Comparison of ENCODE assay signal across 20 cellular contexts in genomic region chr10:15046626-15047025, GRCh38. TPM values are rescaled to one million over a fixed set of nuclear protein-coding genes. Genes with fewer than 3 reads are reported as not detected.
A peak's percentile ranks its signal among the peaks of the same experiment; 100 is the strongest.
DNase-seq lines count a peak whose midpoint lies in the region; ATAC-seq and TF ChIP-seq lines count a peak whose summit lies in the region.
"Had no signal": no experiment of that assay in that cellular context is flagged by ENCODE, and none has a peak within 500 bp of the region (broad histone marks: within the 10 kb centered on the region; RNA-seq: fewer than 3 reads in every experiment).

No MANE protein-coding gene starts in this region.

- no peaks in the 10 kb centered on the region for H3K27me3 ChIP-seq in breast epithelium
- no peaks in the 10 kb centered on the region for H3K27me3 ChIP-seq in endodermal cell (ENCODE audit: control insufficient read depth, insufficient read depth, low read length, poor library complexity, severe bottlenecking)

- no peak overlapping the region for H3K4me3 Mint-ChIP-seq in MCF 10A (ENCODE audit: unreplicated experiment)
- H3K4me3 Mint-ChIP-seq in endodermal cell, result no peak overlapping the region
- H3K4me3 Mint-ChIP-seq: activated CD4-positive, alpha-beta T cell treated with anti-CD3 and anti-CD28 coated beads, Interleukin-2, amount 10 ng/mL, durations not matched to agents 7 days and 5 days; activated naive CD8-positive, alpha-beta T cell had no signal

- no peak overlapping the region for H3K27ac ChIP-seq in breast epithelium
- no peak overlapping the region for H3K27ac ChIP-seq in endodermal cell (ENCODE audit: low read depth, low read length)
- H3K27ac ChIP-seq: A549, KMS-11, skin epidermis had no signal

- no peaks in the 10 kb centered on the region for H3K36me3 ChIP-seq in breast epithelium
- no peaks in the 10 kb centered on the region for H3K36me3 ChIP-seq in endodermal cell (ENCODE audit: control insufficient read depth, insufficient read depth, low read length)

- no peaks in the 10 kb centered on the region for H3K9me3 ChIP-seq in breast epithelium
- no peaks in the 10 kb centered on the region for H3K9me3 ChIP-seq in endodermal cell (ENCODE audit: control insufficient read depth, low read length)
- H3K9me3 ChIP-seq: A549 had no signal

- H3K9ac ChIP-seq in endodermal cell (ENCODE audit: extremely low read depth, low read length, poor library complexity, severe bottlenecking), result no peak overlapping the region
- H3K9ac ChIP-seq: KMS-11 had no signal

- POLR2A ChIA-PET in MCF 10A (lab: Yijun Ruan, JAX), result no interaction called here

- no peak for ATAC-seq in HG03139 (IDR thresholded peaks at IDR 0.05; ENCODE audit: unreplicated experiment)
- ATAC-seq in stimulated activated naive CD8-positive, alpha-beta T cell treated with anti-CD3 and anti-CD28 coated beads, Interleukin-15, Interleukin-2, amounts not matched to agents 100 U/mL and 50 U/mL, for 24 hours, result no peak
- ATAC-seq: A549, esophagus mucosa had no signal

- H3K27me3 Mint-ChIP-seq in MCF 10A (ENCODE audit: insufficient read depth, unreplicated experiment) (no peaks in the 10 kb centered on the region), endodermal cell (ENCODE audit: insufficient read depth) (no peaks in the 10 kb centered on the region)
- H3K27me3 Mint-ChIP-seq: activated CD4-positive, alpha-beta T cell treated with anti-CD3 and anti-CD28 coated beads, Interleukin-2, amount 10 ng/mL, durations not matched to agents 7 days and 5 days; activated naive CD8-positive, alpha-beta T cell had no signal

- TF ChIP-seq POLR2A in breast epithelium (IDR thresholded peaks at IDR 0.05), result no peak

- no TSS peak for BruUV-seq in MCF 10A (replicated peaks; lab: Mats Ljungman, UMichigan)

- H3K27ac Mint-ChIP-seq in MCF 10A (ENCODE audit: low read depth, unreplicated experiment), result peak overlapping the region; percentile 41
- no peak overlapping the region for H3K27ac Mint-ChIP-seq in endodermal cell
- H3K27ac Mint-ChIP-seq: activated CD4-positive, alpha-beta T cell treated with anti-CD3 and anti-CD28 coated beads, Interleukin-2, amount 10 ng/mL, durations not matched to agents 7 days and 5 days; activated naive CD8-positive, alpha-beta T cell had no signal

- no peak for DNase-seq in MCF 10A (ENCODE audit: unreplicated experiment)
- DNase-seq in breast epithelium (ENCODE audit: low spot score in 2 of 2), result no peak
- peak; percentile 36 for DNase-seq in brain pericyte (ENCODE audit: low read depth, low spot score)
- DNase-seq in left kidney (ENCODE audit: low read depth, low spot score), result peak; percentile 52
- DNase-seq in Kasumi-1 (lab: John Stamatoyannopoulos, UW), result no peak
- no peak for DNase-seq in stimulated activated naive CD8-positive, alpha-beta T cell treated with anti-CD3 and anti-CD28 coated beads, Interleukin-15, Interleukin-2, amounts not matched to agents 100 U/mL and 50 U/mL, for 24 hours
- no peak for DNase-seq in endodermal cell
- DNase-seq: activated CD4-positive, alpha-beta T cell treated with anti-CD3 and anti-CD28 coated beads, Interleukin-2, amount 10 ng/mL, durations not matched to agents 7 days and 5 days; activated T-cell treated with anti-CD3 and anti-CD28 coated beads, Interleukin-2, amount 50 U/mL, for 1 hour; dermis blood vessel endothelial cell; GDM1; NCI-H1417 treated with DMSO at 0.1 percent for 48 hours; SHP77; stimulated activated naive CD4-positive, alpha-beta T cell treated with Interleukin-2 at 50 U/mL for 16 hours had no signal

- H3K4me1 Mint-ChIP-seq in MCF 10A (ENCODE audit: insufficient read depth, unreplicated experiment) (peaks cover 23% of the 10 kb centered on the region), endodermal cell (no peaks in the 10 kb centered on the region)

- no peaks in the 10 kb centered on the region for H3K4me1 ChIP-seq in breast epithelium
- H3K4me1 ChIP-seq in endodermal cell (ENCODE audit: control insufficient read depth, insufficient read depth, low read length), result no peaks in the 10 kb centered on the region
- H3K4me1 ChIP-seq: A549 had no signal

- H3K36me3 Mint-ChIP-seq in MCF 10A (ENCODE audit: insufficient read depth, unreplicated experiment) (no peaks in the 10 kb centered on the region), endodermal cell (ENCODE audit: low read depth) (no peaks in the 10 kb centered on the region)
- H3K36me3 Mint-ChIP-seq: activated naive CD8-positive, alpha-beta T cell had no signal

- no peak for TF ChIP-seq CTCF in MCF 10A (IDR thresholded peaks at IDR 0.05; ENCODE audit: unreplicated experiment)
- no peak for TF ChIP-seq CTCF in breast epithelium (IDR thresholded peaks at IDR 0.05)
- TF ChIP-seq CTCF in endodermal cell (conservative IDR thresholded peaks at IDR 0.05), result no peak

- WGBS in endodermal cell (ENCODE audit: insufficient coverage in 1 of 2, insufficient read length in 1 of 2), 2 experiments, result 87% methylated on average over 5 of the region's 5 CpGs; no CpG with 5 or more reads in 1 of the 2 experiments

- H3K9me3 Mint-ChIP-seq in MCF 10A (ENCODE audit: unreplicated experiment), result peaks cover 8% of the 10 kb centered on the region
- H3K9me3 Mint-ChIP-seq in endodermal cell, result peaks cover 4% of the 10 kb centered on the region

- no peak overlapping the region for H3K4me3 ChIP-seq in breast epithelium
- no peak overlapping the region for H3K4me3 ChIP-seq in endodermal cell (ENCODE audit: low read length)
- H3K4me3 ChIP-seq: A549, skin epidermis had no signal

- CTCF ChIA-PET in MCF 10A (lab: Yijun Ruan, JAX), result interaction anchor here (1.2 kb wide), 1 partner anchor 48 kb away, joined by 3 read pairs; no protein-coding TSS in a partner anchor

- intact Hi-C loops in MCF 10A (cut with micrococcal nuclease), result no loop called here
- intact Hi-C loops in breast epithelium (cut with DNase I; ENCODE audit: low total_unique reads), result no loop called here

RNA-seq across cellular contexts. Expression of gene OLAH, which starts 2.9 kb away (rescaled TPM):
- total RNA-seq in MCF 10A (2022), result 1.4 and 2.1 TPM in 2 replicates
- total RNA-seq in breast epithelium, result 1 to 10 TPM; 1.1 to 2.6 (median 1.6) TPM
- total RNA-seq in endodermal cell, result not detected
- not detected for polyA plus RNA-seq in endodermal cell (2013, experiment 1 of 2)
- not detected for polyA plus RNA-seq in endodermal cell (2013, experiment 2 of 2)

RNA-seq across cellular contexts. Expression of gene ACBD7, which starts 42.0 kb away (rescaled TPM):
- total RNA-seq in MCF 10A (2022) (0.54 and 0.63 TPM in 2 replicates), breast epithelium (1 to 10 TPM in 2 of 3 donors, not detected in 1; 1.0 to 1.1 TPM), endodermal cell (1 to 10 TPM; 3.7 to 8.5 TPM)
- polyA plus RNA-seq in endodermal cell (2013, experiment 1 of 2), result 19.3 TPM
- 19.3 TPM for polyA plus RNA-seq in endodermal cell (2013, experiment 2 of 2)

RNA-seq across cellular contexts. Expression of gene RPP38, which starts 50.5 kb away (rescaled TPM):
- 26.4 and 30.8 TPM in 2 replicates for total RNA-seq in MCF 10A (2022)
- 10 to 100 TPM; 10.6 to 17.4 (median 16.8) TPM for total RNA-seq in breast epithelium
- 10 to 100 TPM; 23.6 to 24.8 TPM for total RNA-seq in endodermal cell
- 24.4 TPM for polyA plus RNA-seq in endodermal cell (2013, experiment 1 of 2)
- 20.4 TPM for polyA plus RNA-seq in endodermal cell (2013, experiment 2 of 2)

Comparison
In these comparisons a context has a peak if more than half of its experiments do, and no peak if none do; other contexts are left out.
1. DNase-seq: peak in brain pericyte (single experiment) and left kidney (single experiment); none in MCF 10A (single experiment), breast epithelium (0 of 2), Kasumi-1 (0 of 2), stimulated activated naive CD8-positive, alpha-beta T cell treated with anti-CD3 and anti-CD28 coated beads, Interleukin-15, Interleukin-2, amounts not matched to agents 100 U/mL and 50 U/mL, for 24 hours (single experiment) and endodermal cell (single experiment).